In the genomic region with DNA sequence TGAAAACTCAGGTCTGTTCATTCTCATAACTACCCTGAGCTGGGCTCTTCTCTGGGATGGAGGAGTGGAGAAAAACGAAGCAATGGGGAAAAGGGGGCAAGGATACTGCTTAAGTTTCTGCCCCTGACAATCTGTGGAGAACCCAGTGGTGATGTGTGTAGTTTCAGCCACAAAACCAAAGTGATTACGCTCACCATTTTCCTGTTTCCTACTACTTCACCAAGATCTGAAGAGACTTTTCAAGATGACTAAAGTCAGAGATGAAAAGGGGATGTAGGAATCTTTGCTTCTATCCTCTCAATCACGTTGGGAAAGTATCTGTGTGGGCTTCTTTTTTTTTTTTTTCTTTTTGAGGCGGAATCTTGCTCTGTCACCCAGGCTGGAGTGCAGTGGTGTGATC, we compare ENCODE assay signal across 15 cellular contexts. TPM values are rescaled to one million over a fixed set of nuclear protein-coding genes. Genes with fewer than 3 reads are reported as not detected.
DNase-seq lines count a peak whose midpoint lies in the region; ATAC-seq, FAIRE-seq and TF ChIP-seq lines count a peak whose summit lies in the region.
"Had no signal": no experiment of that assay in that cellular context is flagged by ENCODE, and none has a peak within 500 bp of the region (broad histone marks: within the 10 kb centered on the region; RNA-seq: fewer than 3 reads in every experiment).

No MANE protein-coding gene starts in this region.

- no peaks in the 10 kb centered on the region for H3K36me3 Mint-ChIP-seq in activated CD4-positive, alpha-beta memory T cell treated with anti-CD3 and anti-CD28 coated beads for 36 hours
- H3K36me3 Mint-ChIP-seq in activated CD4-positive, alpha-beta memory T cell treated with anti-CD3 and anti-CD28 coated beads, Interleukin-2, amount 10 ng/mL, durations not matched to agents 7 days and 5 days (ENCODE audit: low read depth), result no peaks in the 10 kb centered on the region
- no peaks in the 10 kb centered on the region for H3K36me3 Mint-ChIP-seq in stimulated activated effector memory CD8-positive, alpha-beta T cell treated with anti-CD3 and anti-CD28 coated beads, Interleukin-12 subunit alpha, Interleukin-12 subunit beta, amount 100 ng/mL, for 72 hours

- ATAC-seq in GM21619 (IDR thresholded peaks at IDR 0.05; ENCODE audit: unreplicated experiment) (peak; percentile 84), HG03196 (IDR thresholded peaks at IDR 0.05; ENCODE audit: unreplicated experiment) (peak; percentile 71), SK-N-SH treated with all-trans-retinoic acid at 6 μM for 48 hours (no peak)
- ATAC-seq in stimulated activated effector memory CD8-positive, alpha-beta T cell treated with anti-CD3 and anti-CD28 coated beads, Interleukin-12 subunit alpha, Interleukin-12 subunit beta, amount 100 ng/mL, for 72 hours, result peak; percentile 76
- ATAC-seq: A549 had no signal

- DNase-seq in activated CD4-positive, alpha-beta memory T cell treated with anti-CD3 and anti-CD28 coated beads for 36 hours, result peak; percentile 22
- DNase-seq in activated CD4-positive, alpha-beta memory T cell treated with anti-CD3 and anti-CD28 coated beads, Interleukin-2, amount 10 ng/mL, durations not matched to agents 7 days and 5 days, result no peak
- no peak for DNase-seq in stimulated activated effector memory CD8-positive, alpha-beta T cell treated with anti-CD3 and anti-CD28 coated beads, Interleukin-12 subunit alpha, Interleukin-12 subunit beta, amount 100 ng/mL, for 72 hours (ENCODE audit: low spot score in 2 of 2)
- no peak for DNase-seq in RCC 7860 (ENCODE audit: low spot score)
- no peak for DNase-seq in GF-D8 (lab: John Stamatoyannopoulos, UW)
- DNase-seq: colonic mucosa, DND-41, H9, mammary epithelial cell, NCI-H526 had no signal

- CTCF ChIA-PET in activated CD4-positive, alpha-beta memory T cell treated with anti-CD3 and anti-CD28 coated beads for 36 hours (lab: Charles Lee), result no interaction called here
- CTCF ChIA-PET in activated CD4-positive, alpha-beta memory T cell treated with anti-CD3 and anti-CD28 coated beads, Interleukin-2, amount 10 ng/mL, durations not matched to agents 7 days and 5 days (lab: Charles Lee), result no interaction called here

- intact Hi-C loops in activated CD4-positive, alpha-beta memory T cell treated with anti-CD3 and anti-CD28 coated beads for 36 hours (cut with micrococcal nuclease), result loop anchor here (1.0 to 2.0 kb wide), 3 partner anchors 12 to 70 kb away; no protein-coding TSS in a partner anchor

- peaks cover 9% of the 10 kb centered on the region for H3K27me3 Mint-ChIP-seq in activated CD4-positive, alpha-beta memory T cell treated with anti-CD3 and anti-CD28 coated beads for 36 hours
- peaks cover 44% of the 10 kb centered on the region for H3K27me3 Mint-ChIP-seq in activated CD4-positive, alpha-beta memory T cell treated with anti-CD3 and anti-CD28 coated beads, Interleukin-2, amount 10 ng/mL, durations not matched to agents 7 days and 5 days

- POLR2A ChIA-PET in activated CD4-positive, alpha-beta memory T cell treated with anti-CD3 and anti-CD28 coated beads for 36 hours (lab: Charles Lee), result no interaction called here
- POLR2A ChIA-PET in activated CD4-positive, alpha-beta memory T cell treated with anti-CD3 and anti-CD28 coated beads, Interleukin-2, amount 10 ng/mL, durations not matched to agents 7 days and 5 days (lab: Charles Lee), result no interaction called here

- no peak for FAIRE-seq in RCC 7860 (lab: Jason Lieb, UNC)
- FAIRE-seq: A549 had no signal

- H3K4me3 Mint-ChIP-seq in activated CD4-positive, alpha-beta memory T cell treated with anti-CD3 and anti-CD28 coated beads for 36 hours, result no peak overlapping the region
- H3K4me3 Mint-ChIP-seq in activated CD4-positive, alpha-beta memory T cell treated with anti-CD3 and anti-CD28 coated beads, Interleukin-2, amount 10 ng/mL, durations not matched to agents 7 days and 5 days, result no peak overlapping the region
- H3K4me3 Mint-ChIP-seq in stimulated activated effector memory CD8-positive, alpha-beta T cell treated with anti-CD3 and anti-CD28 coated beads, Interleukin-12 subunit alpha, Interleukin-12 subunit beta, amount 100 ng/mL, for 72 hours, result no peak overlapping the region
- H3K4me3 Mint-ChIP-seq: activated T-helper 1 cell treated with anti-CD3 and anti-CD28 coated beads, Interleukin-12 subunit alpha, Interleukin-12 subunit beta, Interleukin-2, Interleukin-4 antibody, amounts not matched to agents 30 ng/mL and 10 ng/mL and 1 ng/mL, durations not matched to agents 14 hours and 24 hours and 36 hours; H9 had no signal

- peak overlapping the region; percentile 6 for H3K27ac Mint-ChIP-seq in activated CD4-positive, alpha-beta memory T cell treated with anti-CD3 and anti-CD28 coated beads for 36 hours
- no peak overlapping the region for H3K27ac Mint-ChIP-seq in activated CD4-positive, alpha-beta memory T cell treated with anti-CD3 and anti-CD28 coated beads, Interleukin-2, amount 10 ng/mL, durations not matched to agents 7 days and 5 days
- no peak overlapping the region for H3K27ac Mint-ChIP-seq in stimulated activated effector memory CD8-positive, alpha-beta T cell treated with anti-CD3 and anti-CD28 coated beads, Interleukin-12 subunit alpha, Interleukin-12 subunit beta, amount 100 ng/mL, for 72 hours
- H3K27ac Mint-ChIP-seq: activated T-helper 1 cell treated with anti-CD3 and anti-CD28 coated beads, Interleukin-12 subunit alpha, Interleukin-12 subunit beta, Interleukin-2, Interleukin-4 antibody, amounts not matched to agents 30 ng/mL and 10 ng/mL and 1 ng/mL, durations not matched to agents 14 hours and 24 hours and 36 hours; H9 had no signal

- no peaks in the 10 kb centered on the region for H3K9me3 Mint-ChIP-seq in activated CD4-positive, alpha-beta memory T cell treated with anti-CD3 and anti-CD28 coated beads for 36 hours
- no peaks in the 10 kb centered on the region for H3K9me3 Mint-ChIP-seq in activated CD4-positive, alpha-beta memory T cell treated with anti-CD3 and anti-CD28 coated beads, Interleukin-2, amount 10 ng/mL, durations not matched to agents 7 days and 5 days
- no peaks in the 10 kb centered on the region for H3K9me3 Mint-ChIP-seq in stimulated activated effector memory CD8-positive, alpha-beta T cell treated with anti-CD3 and anti-CD28 coated beads, Interleukin-12 subunit alpha, Interleukin-12 subunit beta, amount 100 ng/mL, for 72 hours
- H3K9me3 Mint-ChIP-seq: activated T-helper 1 cell treated with anti-CD3 and anti-CD28 coated beads, Interleukin-12 subunit alpha, Interleukin-12 subunit beta, Interleukin-2, Interleukin-4 antibody, amounts not matched to agents 30 ng/mL and 10 ng/mL and 1 ng/mL, durations not matched to agents 14 hours and 24 hours and 36 hours; H9 had no signal

- peaks cover 15% of the 10 kb centered on the region for H3K4me1 Mint-ChIP-seq in activated CD4-positive, alpha-beta memory T cell treated with anti-CD3 and anti-CD28 coated beads for 36 hours (ENCODE audit: low read depth)
- H3K4me1 Mint-ChIP-seq in activated CD4-positive, alpha-beta memory T cell treated with anti-CD3 and anti-CD28 coated beads, Interleukin-2, amount 10 ng/mL, durations not matched to agents 7 days and 5 days, result peaks cover 15% of the 10 kb centered on the region
- no peaks in the 10 kb centered on the region for H3K4me1 Mint-ChIP-seq in stimulated activated effector memory CD8-positive, alpha-beta T cell treated with anti-CD3 and anti-CD28 coated beads, Interleukin-12 subunit alpha, Interleukin-12 subunit beta, amount 100 ng/mL, for 72 hours

TF ChIP-seq in SK-N-SH treated with all-trans-retinoic acid at 6 μM for 48 hours, 23 proteins besides CTCF, POLR2A, EP300 and RAD21 (continues in another document):
- TF ChIP-seq ZNF70 (CRISPR knock-in tag; IDR thresholded peaks at IDR 0.05), result no peak
- no peak for TF ChIP-seq OSR1 (CRISPR knock-in tag; IDR thresholded peaks at IDR 0.05)
- TF ChIP-seq, protein P1, sequence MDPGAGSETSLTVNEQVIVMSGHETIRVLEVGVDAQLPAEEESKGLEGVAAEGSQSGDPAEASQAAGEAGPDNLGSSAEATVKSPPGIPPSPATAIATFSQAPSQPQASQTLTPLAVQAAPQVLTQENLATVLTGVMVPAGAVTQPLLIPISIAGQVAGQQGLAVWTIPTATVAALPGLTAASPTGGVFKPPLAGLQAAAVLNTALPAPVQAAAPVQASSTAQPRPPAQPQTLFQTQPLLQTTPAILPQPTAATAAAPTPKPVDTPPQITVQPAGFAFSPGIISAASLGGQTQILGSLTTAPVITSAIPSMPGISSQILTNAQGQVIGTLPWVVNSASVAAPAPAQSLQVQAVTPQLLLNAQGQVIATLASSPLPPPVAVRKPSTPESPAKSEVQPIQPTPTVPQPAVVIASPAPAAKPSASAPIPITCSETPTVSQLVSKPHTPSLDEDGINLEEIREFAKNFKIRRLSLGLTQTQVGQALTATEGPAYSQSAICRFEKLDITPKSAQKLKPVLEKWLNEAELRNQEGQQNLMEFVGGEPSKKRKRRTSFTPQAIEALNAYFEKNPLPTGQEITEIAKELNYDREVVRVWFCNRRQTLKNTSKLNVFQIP (CRISPR knock-in tag; IDR thresholded peaks at IDR 0.05; ENCODE audit: borderline replicate concordance, low read depth), result no peak
- no peak for TF ChIP-seq ZNF8 (CRISPR knock-in tag; IDR thresholded peaks at IDR 0.05)
- no peak for TF ChIP-seq TOX (CRISPR knock-in tag; IDR thresholded peaks at IDR 0.05; ENCODE audit: borderline replicate concordance)
- no peak for TF ChIP-seq RARB (CRISPR knock-in tag; IDR thresholded peaks at IDR 0.05)
- no peak for TF ChIP-seq ZC3H10 (CRISPR knock-in tag; IDR thresholded peaks at IDR 0.05)
- TF ChIP-seq, protein P2, sequence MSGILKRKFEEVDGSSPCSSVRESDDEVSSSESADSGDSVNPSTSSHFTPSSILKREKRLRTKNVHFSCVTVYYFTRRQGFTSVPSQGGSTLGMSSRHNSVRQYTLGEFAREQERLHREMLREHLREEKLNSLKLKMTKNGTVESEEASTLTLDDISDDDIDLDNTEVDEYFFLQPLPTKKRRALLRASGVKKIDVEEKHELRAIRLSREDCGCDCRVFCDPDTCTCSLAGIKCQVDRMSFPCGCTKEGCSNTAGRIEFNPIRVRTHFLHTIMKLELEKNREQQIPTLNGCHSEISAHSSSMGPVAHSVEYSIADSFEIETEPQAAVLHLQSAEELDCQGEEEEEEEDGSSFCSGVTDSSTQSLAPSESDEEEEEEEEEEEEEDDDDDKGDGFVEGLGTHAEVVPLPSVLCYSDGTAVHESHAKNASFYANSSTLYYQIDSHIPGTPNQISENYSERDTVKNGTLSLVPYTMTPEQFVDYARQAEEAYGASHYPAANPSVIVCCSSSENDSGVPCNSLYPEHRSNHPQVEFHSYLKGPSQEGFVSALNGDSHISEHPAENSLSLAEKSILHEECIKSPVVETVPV (CRISPR knock-in tag; IDR thresholded peaks at IDR 0.05), result no peak
- TF ChIP-seq ARNTL (CRISPR knock-in tag; IDR thresholded peaks at IDR 0.05; ENCODE audit: borderline replicate concordance, low read depth), result no peak
- no peak for TF ChIP-seq ZNF565 (CRISPR knock-in tag; conservative IDR thresholded peaks at IDR 0.05; ENCODE audit: low read depth)

RNA-seq across cellular contexts. Expression of a gene that starts 8.3 kb away (rescaled TPM):
- total RNA-seq in activated CD4-positive, alpha-beta memory T cell treated with anti-CD3 and anti-CD28 coated beads for 36 hours, result 10 to 100 TPM; 82.8 to 84.8 TPM
- 10 to 100 TPM; 64.0 to 72.8 TPM for total RNA-seq in activated CD4-positive, alpha-beta memory T cell treated with anti-CD3 and anti-CD28 coated beads, Interleukin-2, amount 10 ng/mL, durations not matched to agents 7 days and 5 days
